ENCODE assay signal across 7 cellular contexts in genomic region chr17:27603870-27604794, GRCh38.
"Had no signal": no experiment of that assay in that cellular context is flagged by ENCODE, and none has a peak within 500 bp of the region (broad histone marks: within the 10 kb centered on the region; RNA-seq: fewer than 3 reads in every experiment).

No MANE protein-coding gene starts in this region.

- H3K27ac ChIP-seq: heart right ventricle, left lung, neural progenitor cell, ovary, prostate gland had no signal

- H3K27me3 ChIP-seq: heart right ventricle, left lung, neural progenitor cell, ovary had no signal

- H3K4me3 ChIP-seq: heart right ventricle, left lung, lung, neural progenitor cell, ovary, prostate gland had no signal

- H3K36me3 ChIP-seq: neural progenitor cell, ovary, prostate gland had no signal

- H2AFZ ChIP-seq: neural progenitor cell had no signal

- FAIRE-seq: endometrium had no signal

- H3K4me2 ChIP-seq: neural progenitor cell had no signal

- H3K9me3 ChIP-seq: heart right ventricle, left lung, ovary, prostate gland had no signal

- H3K4me1 ChIP-seq: neural progenitor cell, prostate gland had no signal

- H3K9ac ChIP-seq: neural progenitor cell had no signal
